In genomic region chr20:59525500-59526241, GRCh38 we compare ENCODE assay signal across 1 cellular context.
TF ChIP-seq lines count a peak whose summit lies in the region.

No MANE protein-coding gene starts in this region.

TF ChIP-seq in HepG2, 621 proteins besides CTCF, POLR2A, EP300 and RAD21 (continued from another document and continues in another):
- TF ChIP-seq ARID5B (CRISPR knock-in tag; IDR thresholded peaks at IDR 0.05) (0 out of 2 replicates have a peak, but pooled peaks have one; percentile 11), STAG1 (CRISPR knock-in tag; IDR thresholded peaks at IDR 0.05) (peak; percentile 58), ZNF329 (CRISPR knock-in tag; IDR thresholded peaks at IDR 0.05; ENCODE audit: low read depth) (0 out of 2 replicates have a peak, but pooled peaks have one; percentile 26), SUZ12 (IDR thresholded peaks at IDR 0.05; ENCODE audit: low read depth, low read length) (0 out of 2 replicates have a peak, but pooled peaks have one; percentile 4), ARID3A (IDR thresholded peaks at IDR 0.05; ENCODE audit: low read depth, low read length) (peak; percentile 82), RBM39 (IDR thresholded peaks at IDR 0.05; ENCODE audit: low read depth, low read length, poor library complexity, severe bottlenecking) (peak; percentile 32), CHD2 (IDR thresholded peaks at IDR 0.05; ENCODE audit: low read depth, low read length) (no peak), HNF1B (CRISPR knock-in tag; IDR thresholded peaks at IDR 0.05) (0 out of 2 replicates have a peak, but pooled peaks have one; percentile 21), SMAD3 (CRISPR knock-in tag; IDR thresholded peaks at IDR 0.05) (0 out of 2 replicates have a peak, but pooled peaks have one; percentile 57), BHLHE40 (IDR thresholded peaks at IDR 0.05; ENCODE audit: low read length) (peak; percentile 69; the same call in 1 of the 2 replicates), SNAI1 (CRISPR knock-in tag; IDR thresholded peaks at IDR 0.05; ENCODE audit: borderline replicate concordance) (no peak), RERE (CRISPR knock-in tag; IDR thresholded peaks at IDR 0.05; ENCODE audit: low read depth) (no peak), HNRNPUL1 (IDR thresholded peaks at IDR 0.05; ENCODE audit: low read depth, low read length) (no peak), ZMYM4 (CRISPR knock-in tag; IDR thresholded peaks at IDR 0.05) (no peak), ZNF607 (CRISPR knock-in tag; IDR thresholded peaks at IDR 0.05; ENCODE audit: borderline replicate concordance) (no peak), FOSL2 (CRISPR knock-in tag; IDR thresholded peaks at IDR 0.05) (0 out of 2 replicates have a peak, but pooled peaks have one; percentile 7), CENPBD1 (CRISPR knock-in tag; IDR thresholded peaks at IDR 0.05; ENCODE audit: borderline replicate concordance, low read depth) (no peak), ZNF501 (CRISPR knock-in tag; IDR thresholded peaks at IDR 0.05) (peak; percentile 22; the same call in 1 of the 2 replicates), HOXA9 (CRISPR knock-in tag; IDR thresholded peaks at IDR 0.05; ENCODE audit: borderline replicate concordance) (no peak), MAZ (IDR thresholded peaks at IDR 0.05; ENCODE audit: borderline replicate concordance, low read depth, low read length) (0 out of 2 replicates have a peak, but pooled peaks have one; percentile 50), MAZ (CRISPR knock-in tag; IDR thresholded peaks at IDR 0.05; ENCODE audit: low read depth) (no peak), ZNF788 (CRISPR knock-in tag; IDR thresholded peaks at IDR 0.05; ENCODE audit: borderline replicate concordance) (0 out of 2 replicates have a peak, but pooled peaks have one; percentile 11), TFDP1 (CRISPR knock-in tag; IDR thresholded peaks at IDR 0.05; ENCODE audit: borderline replicate concordance) (no peak), TCF7 (IDR thresholded peaks at IDR 0.05; ENCODE audit: low read depth) (no peak), ZNF564 (CRISPR knock-in tag; IDR thresholded peaks at IDR 0.05) (peak; percentile 66; the same call in 1 of the 2 replicates), HNRNPLL (IDR thresholded peaks at IDR 0.05; ENCODE audit: low read depth, low read length, poor library complexity, severe bottlenecking) (peak; percentile 59), THAP7 (CRISPR knock-in tag; IDR thresholded peaks at IDR 0.05) (0 out of 2 replicates have a peak, but pooled peaks have one; percentile 30), HMGXB4 (CRISPR knock-in tag; IDR thresholded peaks at IDR 0.05; ENCODE audit: borderline replicate concordance in 1 of 2, low read depth in 1 of 2) (peak; percentile 53 to 71; a peak in 2 of 4 replicates), MIXL1 (CRISPR knock-in tag; IDR thresholded peaks at IDR 0.05) (peak; percentile 57; the same call in 1 of the 2 replicates), SALL1 (CRISPR knock-in tag; IDR thresholded peaks at IDR 0.05) (peak; percentile 55; the same call in 1 of the 2 replicates), MIER3 (CRISPR knock-in tag; IDR thresholded peaks at IDR 0.05; ENCODE audit: borderline replicate concordance) (no peak), ZNF619 (CRISPR knock-in tag; IDR thresholded peaks at IDR 0.05) (0 out of 2 replicates have a peak, but pooled peaks have one; percentile 33), SMC3 (IDR thresholded peaks at IDR 0.05; ENCODE audit: low read length) (peak; percentile 33; the same call in 1 of the 2 replicates), KAT8 (CRISPR knock-in tag; IDR thresholded peaks at IDR 0.05) (0 out of 2 replicates have a peak, but pooled peaks have one; percentile 28), SRSF9 (IDR thresholded peaks at IDR 0.05; ENCODE audit: borderline replicate concordance, insufficient read depth, low read depth, low read length, poor library complexity, severe bottlenecking) (no peak), SSRP1 (CRISPR knock-in tag; IDR thresholded peaks at IDR 0.05) (no peak), ZMYM3 (CRISPR knock-in tag; IDR thresholded peaks at IDR 0.05) (no peak), ZFP91 (CRISPR knock-in tag; IDR thresholded peaks at IDR 0.05; ENCODE audit: borderline replicate concordance) (peak; percentile 46; the same call in 1 of the 2 replicates), KDM2A (CRISPR knock-in tag; IDR thresholded peaks at IDR 0.05; ENCODE audit: borderline replicate concordance, low read depth) (peak; percentile 79; the same call in 1 of the 2 replicates), CC2D1A (CRISPR knock-in tag; IDR thresholded peaks at IDR 0.05) (no peak), CBFB (CRISPR knock-in tag; IDR thresholded peaks at IDR 0.05) (0 out of 2 replicates have a peak, but pooled peaks have one; percentile 20)
